8 cellular contexts compared by ENCODE assay signal in the genomic region with DNA sequence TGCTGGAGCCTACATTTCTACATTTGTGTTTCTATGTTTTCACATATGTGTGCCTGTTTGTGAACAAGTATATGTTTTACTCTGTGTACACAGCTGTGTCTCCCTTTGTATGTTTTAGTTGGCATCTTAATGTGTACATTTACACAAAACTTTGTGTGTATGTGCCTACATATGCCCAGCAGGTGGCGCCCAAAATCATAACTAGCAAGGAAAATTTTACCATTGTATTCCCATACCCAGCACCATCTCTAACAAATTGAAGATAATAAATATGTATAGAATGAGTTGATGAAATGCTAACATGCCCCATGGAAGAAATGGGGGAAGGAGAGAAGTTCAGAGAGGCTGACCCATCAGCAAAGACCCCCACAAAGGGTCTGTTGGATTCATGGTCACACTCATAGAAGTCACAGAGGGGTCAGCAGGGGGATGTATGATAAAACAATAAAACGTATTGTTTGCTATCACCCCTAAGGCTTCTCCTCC. TPM values are rescaled to one million over a fixed set of nuclear protein-coding genes. Genes with fewer than 3 reads are reported as not detected.
DNase-seq lines count a peak whose midpoint lies in the region; ATAC-seq and TF ChIP-seq lines count a peak whose summit lies in the region.

No MANE protein-coding gene starts in this region.

- peaks cover 19% of the 10 kb centered on the region for H3K9me3 Mint-ChIP-seq in type B pancreatic cell

- ATAC-seq in omental fat pad (ENCODE audit: low FRiP score) (no peak), GM21423 (IDR thresholded peaks at IDR 0.05; ENCODE audit: unreplicated experiment) (no peak)

- no peak overlapping the region for H3K4me3 Mint-ChIP-seq in type B pancreatic cell

- no peak overlapping the region for H3K4me3 ChIP-seq in fibroblast of pulmonary artery (replicated peaks; ENCODE audit: low read depth, low read length)

- no peaks in the 10 kb centered on the region for H3K36me3 Mint-ChIP-seq in type B pancreatic cell

- peaks cover 4% of the 10 kb centered on the region for H3K27me3 Mint-ChIP-seq in type B pancreatic cell

- no peak overlapping the region for H3K27ac Mint-ChIP-seq in type B pancreatic cell

- DNase-seq in Daoy (ENCODE audit: low read depth) (peak; percentile 68), RKO (ENCODE audit: low spot score) (peak; percentile 74), fibroblast of pulmonary artery (ENCODE audit: low read depth) (peak; percentile 89), omental fat pad (ENCODE audit: low spot score) (peak; percentile 84), type B pancreatic cell (ENCODE audit: extremely low spot score, unreplicated experiment) (no peak)
- peak; percentile 78 to 82 for DNase-seq in activated T-cell treated with anti-CD3 and anti-CD28 coated beads, Interleukin-2, amount 50 U/mL, for 48 hours

- peaks cover 32% of the 10 kb centered on the region for H3K4me1 Mint-ChIP-seq in type B pancreatic cell (ENCODE audit: unreplicated experiment)

- TF ChIP-seq CTCF in LNCAP (IDR thresholded peaks at IDR 0.05) (peak; percentile 47; the same call in 1 of the 2 replicates), fibroblast of pulmonary artery (IDR thresholded peaks at IDR 0.05; ENCODE audit: low read length, missing control alignments) (peak; percentile 70), omental fat pad (IDR thresholded peaks at IDR 0.05) (no peak), type B pancreatic cell (conservative IDR thresholded peaks at IDR 0.05) (peak; percentile 97)

RNA-seq across cellular contexts. Expression of a gene that starts 48.1 kb away (rescaled TPM):
- 7.3 and 12.9 TPM in 2 replicates for total RNA-seq in Daoy (2014; rRNA removed; shearing (Covaris generic))
- 100 to 1,000 TPM in 3 of 4 donors, 10 to 100 TPM in 1; 72.6 to 307 (median 149) TPM for total RNA-seq in omental fat pad
- total RNA-seq in type B pancreatic cell (ENCODE audit: low replicate concordance): 81.8 and 158 TPM in 2 replicates

Comparison
In these comparisons a context has a peak if more than half of its experiments do, and no peak if none do; other contexts are left out.
1. CTCF ChIP-seq: peak in LNCAP (single experiment), fibroblast of pulmonary artery (single experiment) and type B pancreatic cell (single experiment); none in omental fat pad (0 of 3).